ENCODE assay signal across 2 cellular contexts in the genomic region with DNA sequence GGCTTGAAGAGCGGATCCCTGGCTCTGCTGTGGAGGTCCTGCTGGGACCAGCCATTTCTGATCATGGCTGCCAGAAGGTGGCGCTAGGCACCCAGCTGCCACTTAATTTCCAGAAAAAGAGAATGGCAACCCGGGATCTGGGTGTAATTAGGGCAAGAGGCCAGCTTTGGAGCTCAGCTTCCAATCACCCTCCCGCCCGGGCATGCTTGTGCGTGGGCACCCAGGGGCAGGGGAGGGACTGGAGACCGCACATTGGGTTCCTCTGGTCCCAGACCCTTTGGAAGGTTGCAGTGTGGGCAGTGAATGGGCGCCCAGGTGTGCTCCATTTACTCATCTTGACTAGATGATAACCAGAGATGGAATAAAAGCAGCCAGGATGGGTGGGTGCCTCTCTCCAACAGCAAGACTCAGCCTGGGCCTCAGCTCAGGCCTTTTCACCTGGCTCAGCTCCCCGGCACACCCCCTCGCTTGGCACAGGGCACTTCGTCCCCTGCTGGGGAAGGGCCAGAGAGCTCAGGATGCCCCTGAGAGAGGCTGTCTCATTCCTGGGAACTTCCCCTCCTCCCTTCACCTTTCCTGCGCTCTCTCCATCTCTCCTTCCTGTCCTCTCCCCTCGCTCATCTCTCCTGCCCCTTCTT.
TF ChIP-seq lines count a peak whose summit lies in the region.

No MANE protein-coding gene starts in this region.

TF ChIP-seq in HEK293, 187 proteins besides CTCF, POLR2A, EP300 and RAD21 (continued from another document):
- TF ChIP-seq ZNF366 (tag by site-specific recombination; conservative IDR thresholded peaks at IDR 0.05): peak; percentile 30; the same call in 1 of the 2 replicates
TF ChIP-seq in HEK293: peak in this region for 6.

TF ChIP-seq in K562, 482 proteins besides CTCF, POLR2A, EP300 and RAD21 (continued from another document):
- 0 out of 4 replicates have a peak, but pooled peaks of 1 of the 2 experiments have one; percentile 6 for TF ChIP-seq RCOR1 (IDR thresholded peaks at IDR 0.05; ENCODE audit: borderline replicate concordance in 1 of 2, low read depth in 2 of 2, low read length in 2 of 2)
- TF ChIP-seq PML (IDR thresholded peaks at IDR 0.05; ENCODE audit: low read length): no peak
- TF ChIP-seq CREB1 (IDR thresholded peaks at IDR 0.05): no peak
- no peak for TF ChIP-seq CREB1 (CRISPR knock-in tag; IDR thresholded peaks at IDR 0.05)
- TF ChIP-seq BCL6 (CRISPR knock-in tag; IDR thresholded peaks at IDR 0.05): no peak
- TF ChIP-seq YY1 (IDR thresholded peaks at IDR 0.05; ENCODE audit: borderline replicate concordance in 1 of 3, control insufficient read depth in 1 of 3, extremely low read depth in 1 of 3, insufficient read depth in 3 of 3, insufficient read length in 1 of 3, insufficient replicate concordance in 2 of 3, low read depth in 1 of 3, low read length in 2 of 3): peak in 1 of 3 experiments; percentile 72
- TF ChIP-seq PHB (CRISPR knock-in tag; IDR thresholded peaks at IDR 0.05): 0 out of 2 replicates have a peak, but pooled peaks have one; percentile 10
- peak; percentile 80 for TF ChIP-seq SMC3 (conservative IDR thresholded peaks at IDR 0.05; ENCODE audit: insufficient read depth, low read depth, low read length)
- 0 out of 4 replicates have a peak, but pooled peaks of 1 of the 2 experiments have one; percentile 13 for TF ChIP-seq MAZ (CRISPR knock-in tag; conservative IDR thresholded peaks at IDR 0.05 in 1 of 2, IDR thresholded peaks at IDR 0.05 in 1 of 2)
- TF ChIP-seq, protein P1, sequence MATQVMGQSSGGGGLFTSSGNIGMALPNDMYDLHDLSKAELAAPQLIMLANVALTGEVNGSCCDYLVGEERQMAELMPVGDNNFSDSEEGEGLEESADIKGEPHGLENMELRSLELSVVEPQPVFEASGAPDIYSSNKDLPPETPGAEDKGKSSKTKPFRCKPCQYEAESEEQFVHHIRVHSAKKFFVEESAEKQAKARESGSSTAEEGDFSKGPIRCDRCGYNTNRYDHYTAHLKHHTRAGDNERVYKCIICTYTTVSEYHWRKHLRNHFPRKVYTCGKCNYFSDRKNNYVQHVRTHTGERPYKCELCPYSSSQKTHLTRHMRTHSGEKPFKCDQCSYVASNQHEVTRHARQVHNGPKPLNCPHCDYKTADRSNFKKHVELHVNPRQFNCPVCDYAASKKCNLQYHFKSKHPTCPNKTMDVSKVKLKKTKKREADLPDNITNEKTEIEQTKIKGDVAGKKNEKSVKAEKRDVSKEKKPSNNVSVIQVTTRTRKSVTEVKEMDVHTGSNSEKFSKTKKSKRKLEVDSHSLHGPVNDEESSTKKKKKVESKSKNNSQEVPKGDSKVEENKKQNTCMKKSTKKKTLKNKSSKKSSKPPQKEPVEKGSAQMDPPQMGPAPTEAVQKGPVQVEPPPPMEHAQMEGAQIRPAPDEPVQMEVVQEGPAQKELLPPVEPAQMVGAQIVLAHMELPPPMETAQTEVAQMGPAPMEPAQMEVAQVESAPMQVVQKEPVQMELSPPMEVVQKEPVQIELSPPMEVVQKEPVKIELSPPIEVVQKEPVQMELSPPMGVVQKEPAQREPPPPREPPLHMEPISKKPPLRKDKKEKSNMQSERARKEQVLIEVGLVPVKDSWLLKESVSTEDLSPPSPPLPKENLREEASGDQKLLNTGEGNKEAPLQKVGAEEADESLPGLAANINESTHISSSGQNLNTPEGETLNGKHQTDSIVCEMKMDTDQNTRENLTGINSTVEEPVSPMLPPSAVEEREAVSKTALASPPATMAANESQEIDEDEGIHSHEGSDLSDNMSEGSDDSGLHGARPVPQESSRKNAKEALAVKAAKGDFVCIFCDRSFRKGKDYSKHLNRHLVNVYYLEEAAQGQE (CRISPR knock-in tag; IDR thresholded peaks at IDR 0.05; ENCODE audit: low read depth): no peak
- TF ChIP-seq, protein P2, sequence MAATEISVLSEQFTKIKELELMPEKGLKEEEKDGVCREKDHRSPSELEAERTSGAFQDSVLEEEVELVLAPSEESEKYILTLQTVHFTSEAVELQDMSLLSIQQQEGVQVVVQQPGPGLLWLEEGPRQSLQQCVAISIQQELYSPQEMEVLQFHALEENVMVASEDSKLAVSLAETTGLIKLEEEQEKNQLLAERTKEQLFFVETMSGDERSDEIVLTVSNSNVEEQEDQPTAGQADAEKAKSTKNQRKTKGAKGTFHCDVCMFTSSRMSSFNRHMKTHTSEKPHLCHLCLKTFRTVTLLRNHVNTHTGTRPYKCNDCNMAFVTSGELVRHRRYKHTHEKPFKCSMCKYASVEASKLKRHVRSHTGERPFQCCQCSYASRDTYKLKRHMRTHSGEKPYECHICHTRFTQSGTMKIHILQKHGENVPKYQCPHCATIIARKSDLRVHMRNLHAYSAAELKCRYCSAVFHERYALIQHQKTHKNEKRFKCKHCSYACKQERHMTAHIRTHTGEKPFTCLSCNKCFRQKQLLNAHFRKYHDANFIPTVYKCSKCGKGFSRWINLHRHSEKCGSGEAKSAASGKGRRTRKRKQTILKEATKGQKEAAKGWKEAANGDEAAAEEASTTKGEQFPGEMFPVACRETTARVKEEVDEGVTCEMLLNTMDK (IDR thresholded peaks at IDR 0.05; ENCODE audit: borderline replicate concordance, insufficient read depth, low read depth, low read length, poor library complexity, severe bottlenecking): peak; percentile 16
- TF ChIP-seq, protein P3, sequence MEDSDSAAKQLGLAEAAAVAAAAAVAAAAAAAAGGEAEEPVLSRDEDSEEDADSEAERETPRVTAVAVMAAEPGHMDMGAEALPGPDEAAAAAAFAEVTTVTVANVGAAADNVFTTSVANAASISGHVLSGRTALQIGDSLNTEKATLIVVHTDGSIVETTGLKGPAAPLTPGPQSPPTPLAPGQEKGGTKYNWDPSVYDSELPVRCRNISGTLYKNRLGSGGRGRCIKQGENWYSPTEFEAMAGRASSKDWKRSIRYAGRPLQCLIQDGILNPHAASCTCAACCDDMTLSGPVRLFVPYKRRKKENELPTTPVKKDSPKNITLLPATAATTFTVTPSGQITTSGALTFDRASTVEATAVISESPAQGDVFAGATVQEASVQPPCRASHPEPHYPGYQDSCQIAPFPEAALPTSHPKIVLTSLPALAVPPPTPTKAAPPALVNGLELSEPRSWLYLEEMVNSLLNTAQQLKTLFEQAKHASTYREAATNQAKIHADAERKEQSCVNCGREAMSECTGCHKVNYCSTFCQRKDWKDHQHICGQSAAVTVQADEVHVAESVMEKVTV (CRISPR knock-in tag; IDR thresholded peaks at IDR 0.05): peak; percentile 67
